20 cellular contexts compared by ENCODE assay signal in genomic region chr3:25381083-25381482, GRCh38. TPM values are rescaled to one million over a fixed set of nuclear protein-coding genes. Genes with fewer than 3 reads are reported as not detected.
DNase-seq lines count a peak whose midpoint lies in the region; ATAC-seq and TF ChIP-seq lines count a peak whose summit lies in the region.
"Had no signal": no experiment of that assay in that cellular context is flagged by ENCODE, and none has a peak within 500 bp of the region (broad histone marks: within the 10 kb centered on the region; RNA-seq: fewer than 3 reads in every experiment).

No MANE protein-coding gene starts in this region.

- no peaks in the 10 kb centered on the region for H3K9me3 ChIP-seq in SJSA1 (replicated peaks)
- no peaks in the 10 kb centered on the region for H3K9me3 ChIP-seq in CD4-positive, alpha-beta memory T cell (ENCODE audit: control insufficient read depth in 1 of 2, low read length in 2 of 2)

- CTCF ChIA-PET in CD4-positive, alpha-beta memory T cell (lab: Charles Lee; ENCODE audit: partially characterized antibody): no interaction called here

- ATAC-seq in natural killer cell treated with Interleukin-12 subunit alpha and Interleukin-12 subunit beta and Interleukin-15 and Interleukin-18, amount 100 ng/mL, for 72 hours: no peak

- H3K36me3 Mint-ChIP-seq in mesothelial cell of epicardium: no peaks in the 10 kb centered on the region
- H3K36me3 Mint-ChIP-seq in CD4-positive, alpha-beta memory T cell: no peaks in the 10 kb centered on the region
- no peaks in the 10 kb centered on the region for H3K36me3 Mint-ChIP-seq in immature natural killer cell
- no peaks in the 10 kb centered on the region for H3K36me3 Mint-ChIP-seq in natural killer cell treated with Interleukin-12 subunit alpha and Interleukin-12 subunit beta and Interleukin-15 and Interleukin-18, amount 100 ng/mL, for 72 hours
- H3K36me3 Mint-ChIP-seq: IgD-negative memory B cell had no signal

- H3K27me3 ChIP-seq in SJSA1 (replicated peaks): no peaks in the 10 kb centered on the region
- H3K27me3 ChIP-seq in CD4-positive, alpha-beta memory T cell (ENCODE audit: insufficient read depth, low read length): no peaks in the 10 kb centered on the region

- H3K4me3 ChIP-seq in SJSA1: no peak overlapping the region
- no peak overlapping the region for H3K4me3 ChIP-seq in fibroblast of villous mesenchyme (ENCODE audit: low read depth, low read length)
- no peak overlapping the region for H3K4me3 ChIP-seq in CD4-positive, alpha-beta memory T cell (ENCODE audit: low read length in 2 of 2)
- H3K4me3 ChIP-seq: HAP-1 had no signal

- intact Hi-C loops in CD4-positive, alpha-beta memory T cell (cut with micrococcal nuclease): no loop called here

- POLR2A ChIA-PET in CD4-positive, alpha-beta memory T cell (lab: Charles Lee; ENCODE audit: partially characterized antibody): no interaction called here

- H3K27ac Mint-ChIP-seq in mesothelial cell of epicardium (peak overlapping the region; percentile 89), immature natural killer cell (no peak overlapping the region)
- no peak overlapping the region for H3K27ac Mint-ChIP-seq in CD4-positive, alpha-beta memory T cell
- no peak overlapping the region for H3K27ac Mint-ChIP-seq in natural killer cell treated with Interleukin-12 subunit alpha and Interleukin-12 subunit beta and Interleukin-15 and Interleukin-18, amount 100 ng/mL, for 72 hours
- H3K27ac Mint-ChIP-seq: IgD-negative memory B cell had no signal

- no peaks in the 10 kb centered on the region for H3K9me3 Mint-ChIP-seq in mesothelial cell of epicardium
- H3K9me3 Mint-ChIP-seq in CD4-positive, alpha-beta memory T cell: peaks cover 0 to 9% (median under 1%) of the 10 kb centered on the region in 8 donors
- peaks cover 0 to 1% (median 0%) of the 10 kb centered on the region in 6 donors for H3K9me3 Mint-ChIP-seq in immature natural killer cell
- H3K9me3 Mint-ChIP-seq in natural killer cell treated with Interleukin-12 subunit alpha and Interleukin-12 subunit beta and Interleukin-15 and Interleukin-18, amount 100 ng/mL, for 72 hours: no peaks in the 10 kb centered on the region

- TF ChIP-seq CTCF in fibroblast of villous mesenchyme (IDR thresholded peaks at IDR 0.05; ENCODE audit: insufficient read depth, low read depth, low read length): no peak
- TF ChIP-seq CTCF in mesothelial cell of epicardium (IDR thresholded peaks at IDR 0.05; ENCODE audit: unreplicated experiment): no peak

- H3K36me3 ChIP-seq in SJSA1: no peaks in the 10 kb centered on the region
- no peaks in the 10 kb centered on the region for H3K36me3 ChIP-seq in CD4-positive, alpha-beta memory T cell (ENCODE audit: insufficient read depth, low read length)
- H3K36me3 ChIP-seq: HAP-1 had no signal

- H3K4me1 Mint-ChIP-seq in mesothelial cell of epicardium (peaks cover 58% of the 10 kb centered on the region), immature natural killer cell (no peaks in the 10 kb centered on the region)
- H3K4me1 Mint-ChIP-seq in CD4-positive, alpha-beta memory T cell: no peaks in the 10 kb centered on the region
- H3K4me1 Mint-ChIP-seq in natural killer cell treated with Interleukin-12 subunit alpha and Interleukin-12 subunit beta and Interleukin-15 and Interleukin-18, amount 100 ng/mL, for 72 hours (ENCODE audit: low read depth in 2 of 2): no peaks in the 10 kb centered on the region
- H3K4me1 Mint-ChIP-seq: IgD-negative memory B cell had no signal

- H3K4me1 ChIP-seq in SJSA1 (replicated peaks): peaks cover 24% of the 10 kb centered on the region
- H3K4me1 ChIP-seq in CD4-positive, alpha-beta memory T cell (ENCODE audit: insufficient read depth, low read length): no peaks in the 10 kb centered on the region
- H3K4me1 ChIP-seq: HAP-1 had no signal

- DNase-seq in SJSA1 (ENCODE audit: low read depth in 1 of 2, low spot score in 2 of 2) (peak in 1 of 2 experiments; percentile 18), fibroblast of villous mesenchyme (ENCODE audit: low read depth) (peak; percentile 7), mesothelial cell of epicardium (ENCODE audit: low spot score in 2 of 2, unreplicated experiment in 2 of 2) (no peak), immature natural killer cell (no peak), cerebellum (ENCODE audit: low spot score) (no peak)
- DNase-seq in CD4-positive, alpha-beta memory T cell: no peak
- DNase-seq in natural killer cell treated with Interleukin-12 subunit alpha and Interleukin-12 subunit beta and Interleukin-15 and Interleukin-18, amount 100 ng/mL, for 72 hours (ENCODE audit: low spot score): no peak
- DNase-seq: ACHN, C1 segment of cervical spinal cord, Karpas-422, NCI-H1417 treated with DMSO at 0.1 percent for 48 hours, NCI-H187 treated with DMSO at 0.1 percent for 48 hours, NCI-H2227 treated with DMSO at 0.1 percent for 48 hours, NCI-H510A treated with DMSO at 0.1 percent for 48 hours, NCI-H774, OCI-M1, Right ventricle myocardium superior had no signal

- H3K4me3 Mint-ChIP-seq in mesothelial cell of epicardium (no peak overlapping the region), immature natural killer cell (no peak overlapping the region)
- H3K4me3 Mint-ChIP-seq in CD4-positive, alpha-beta memory T cell: no peak overlapping the region
- H3K4me3 Mint-ChIP-seq in natural killer cell treated with Interleukin-12 subunit alpha and Interleukin-12 subunit beta and Interleukin-15 and Interleukin-18, amount 100 ng/mL, for 72 hours: no peak overlapping the region
- H3K4me3 Mint-ChIP-seq: IgD-negative memory B cell had no signal

- H3K27ac ChIP-seq in SJSA1: peak overlapping the region; percentile 70
- H3K27ac ChIP-seq in CD4-positive, alpha-beta memory T cell (ENCODE audit: low read depth, low read length): no peak overlapping the region

- H3K27me3 Mint-ChIP-seq in mesothelial cell of epicardium (ENCODE audit: low read depth) (no peaks in the 10 kb centered on the region), immature natural killer cell (ENCODE audit: low read depth in 3 of 3) (peaks cover 3 to 11% (median 7%) of the 10 kb centered on the region in 3 donors)
- H3K27me3 Mint-ChIP-seq in CD4-positive, alpha-beta memory T cell: no peaks in the 10 kb centered on the region
- peaks cover 29 to 34% of the 10 kb centered on the region in 2 donors for H3K27me3 Mint-ChIP-seq in natural killer cell treated with Interleukin-12 subunit alpha and Interleukin-12 subunit beta and Interleukin-15 and Interleukin-18, amount 100 ng/mL, for 72 hours
- H3K27me3 Mint-ChIP-seq: IgD-negative memory B cell had no signal

RNA-seq across cellular contexts. Expression of gene RARB, which starts 47.0 kb away (rescaled TPM):
- 11.7 and 17.9 TPM in 2 replicates for total RNA-seq in SJSA1 (2014; rRNA removed; shearing (Covaris generic))
- total RNA-seq in fibroblast of villous mesenchyme (13.2 and 21.6 TPM in 2 replicates), mesothelial cell of epicardium (106 to 117 TPM (median 117 TPM) in 3 replicates), cerebellum (11.6 TPM)
- not detected for total RNA-seq in CD4-positive, alpha-beta memory T cell
- under 1 TPM in 1 of 2 donors, not detected in 1; 0.07 TPM for polyA plus RNA-seq in CD4-positive, alpha-beta memory T cell
- under 1 TPM in 2 of 3 donors, not detected in 1; 0.19 to 0.61 TPM for polyA plus RNA-seq in immature natural killer cell
- total RNA-seq in natural killer cell treated with Interleukin-12 subunit alpha and Interleukin-12 subunit beta and Interleukin-15 and Interleukin-18, amount 100 ng/mL, for 72 hours: not detected
- total RNA-seq: MCF 10A had no signal

Comparison
In these comparisons a context has a peak if more than half of its experiments do, and no peak if none do; other contexts are left out.
1. RNA of gene RARB, which starts 47.0 kb away (total RNA-seq): 106 to 117 TPM in mesothelial cell of epicardium, 13.2 to 21.6 TPM in fibroblast of villous mesenchyme, 11.7 to 17.9 TPM in SJSA1 and 11.6 TPM in cerebellum (single experiment); not detected in CD4-positive, alpha-beta memory T cell and not detected in natural killer cell treated with Interleukin-12 subunit alpha and Interleukin-12 subunit beta and Interleukin-15 and Interleukin-18, amount 100 ng/mL, for 72 hours; every median in the first group is over 10 times any median in the second.